ENCODE assay signal across 18 cellular contexts in genomic region chr6:69622924-69623323, GRCh38.
DNase-seq lines count a peak whose midpoint lies in the region; ATAC-seq, FAIRE-seq and TF ChIP-seq lines count a peak whose summit lies in the region.
"Had no signal": no experiment of that assay in that cellular context is flagged by ENCODE, and none has a peak within 500 bp of the region (broad histone marks: within the 10 kb centered on the region; RNA-seq: fewer than 3 reads in every experiment).

No MANE protein-coding gene starts in this region.

- intact Hi-C loops in OCI-LY7 (cut with micrococcal nuclease; ENCODE audit: unreplicated experiment) = no loop called here
- intact Hi-C loops in pancreas (cut with DNase I) = no loop called here

- no peak overlapping the region for H3K4me2 ChIP-seq in OCI-LY7 (ENCODE audit: low read length)

- no peak overlapping the region for H3K4me3 Mint-ChIP-seq in progenitor cell of endocrine pancreas (ENCODE audit: low read depth)
- H3K4me3 Mint-ChIP-seq: B cell; CD4-positive, alpha-beta memory T cell; IgD-negative memory B cell had no signal

- H3K4me1 ChIP-seq in OCI-LY7 (ENCODE audit: insufficient read depth, low read length, poor library complexity, severe bottlenecking) (no peaks in the 10 kb centered on the region), iPS DF 6.9 (ENCODE audit: control insufficient read depth, insufficient read depth, low read length) (0 out of 2 replicates have a peak, but pooled peaks cover 1% of the 10 kb centered on the region), pancreas (no peaks in the 10 kb centered on the region)

- CTCF ChIA-PET in OCI-LY7 (lab: Charles Lee; ENCODE audit: unreplicated experiment) = no interaction called here

- H3K9me3 Mint-ChIP-seq in progenitor cell of endocrine pancreas (ENCODE audit: low read depth) = no peaks in the 10 kb centered on the region

- H3K36me3 ChIP-seq in OCI-LY7 (ENCODE audit: insufficient read depth, low read length) = no peaks in the 10 kb centered on the region
- H3K36me3 ChIP-seq in iPS DF 6.9 (ENCODE audit: control insufficient read depth, insufficient read depth, low read length) = no peaks in the 10 kb centered on the region
- H3K36me3 ChIP-seq in pancreas = no peaks in the 10 kb centered on the region
- H3K36me3 ChIP-seq: MG63, SJCRH30 had no signal

- H3K27me3 Mint-ChIP-seq in progenitor cell of endocrine pancreas = no peaks in the 10 kb centered on the region
- H3K27me3 Mint-ChIP-seq: CD4-positive, alpha-beta memory T cell had no signal

- no peak for FAIRE-seq in pancreas (lab: Jason Lieb, UNC)
- FAIRE-seq: H54 had no signal

- POLR2A ChIA-PET in OCI-LY7 (lab: Charles Lee) = no interaction called here

- no peak overlapping the region for H2AFZ ChIP-seq in OCI-LY7 (ENCODE audit: low read length)

- no peaks in the 10 kb centered on the region for H3K79me2 ChIP-seq in OCI-LY7 (ENCODE audit: insufficient read depth, low read depth, low read length)

- H3K27me3 ChIP-seq in iPS DF 6.9 (ENCODE audit: control insufficient read depth, insufficient read depth, low read length) = no peaks in the 10 kb centered on the region
- H3K27me3 ChIP-seq in pancreas = no peaks in the 10 kb centered on the region
- H3K27me3 ChIP-seq: MG63, SJCRH30 had no signal

- ATAC-seq in pancreas = no peak
- ATAC-seq in HG03460 (IDR thresholded peaks at IDR 0.05; ENCODE audit: unreplicated experiment) = no peak
- ATAC-seq: PC-3 had no signal

- TF ChIP-seq CTCF in OCI-LY7 (conservative IDR thresholded peaks at IDR 0.05; ENCODE audit: low read length) = peak; percentile 30
- peak; percentile 33 for TF ChIP-seq CTCF in progenitor cell of endocrine pancreas (IDR thresholded peaks at IDR 0.05; ENCODE audit: unreplicated experiment)
- no peak for TF ChIP-seq CTCF in pancreas (IDR thresholded peaks at IDR 0.05)

- no peaks in the 10 kb centered on the region for H3K9me2 ChIP-seq in OCI-LY7 (ENCODE audit: insufficient read depth, low read length)

- H3K4me3 ChIP-seq in OCI-LY7 (ENCODE audit: low read depth, low read length, poor library complexity, severe bottlenecking) (no peak overlapping the region), iPS DF 6.9 (ENCODE audit: low read length) (no peak overlapping the region), pancreas (no peak overlapping the region)
- H3K4me3 ChIP-seq: MG63, SJCRH30 had no signal

- no TSS peak for BruUV-seq in OCI-LY7 (replicated peaks; lab: Mats Ljungman, UMichigan)

- H3K27ac ChIP-seq in OCI-LY7 (ENCODE audit: low read depth, low read length, poor library complexity, severe bottlenecking) = no peak overlapping the region
- no peak overlapping the region for H3K27ac ChIP-seq in iPS DF 6.9 (ENCODE audit: low read length)
- H3K27ac ChIP-seq in pancreas = no peak overlapping the region
- H3K27ac ChIP-seq: SJCRH30 had no signal

- H3K9me3 ChIP-seq in OCI-LY7 (ENCODE audit: low read length) (no peaks in the 10 kb centered on the region), iPS DF 6.9 (ENCODE audit: control insufficient read depth, insufficient read depth, low read length) (no peaks in the 10 kb centered on the region), pancreas (no peaks in the 10 kb centered on the region)
- H3K9me3 ChIP-seq: MG63, SJCRH30 had no signal

- peak overlapping the region; percentile 54 for H3K27ac Mint-ChIP-seq in progenitor cell of endocrine pancreas
- H3K27ac Mint-ChIP-seq: B cell; CD4-positive, alpha-beta memory T cell; IgD-negative memory B cell had no signal

- H3K4me1 Mint-ChIP-seq in progenitor cell of endocrine pancreas (ENCODE audit: low read depth) = peaks cover 7% of the 10 kb centered on the region
- H3K4me1 Mint-ChIP-seq: B cell; CD4-positive, alpha-beta memory T cell; IgD-negative memory B cell had no signal

- no CpG with 5 or more reads among the region's 2 CpGs for WGBS in iPS DF 6.9 (ENCODE audit: insufficient coverage, insufficient read length)
- 39 to 46% methylated on average over 2 of the region's 2 CpGs for WGBS in pancreas, 2 donors

- DNase-seq in NCI-H146 (lab: John Stamatoyannopoulos, UW) (peak; percentile 19), NCI-H146 treated with DMSO at 0.1 percent for 48 hours (lab: John Stamatoyannopoulos, UW; ENCODE audit: unreplicated experiment) (no peak), OCI-LY7 (ENCODE audit: low spot score) (no peak), iPS DF 6.9 (ENCODE audit: low read depth, low spot score) (peak; percentile 9), progenitor cell of endocrine pancreas (ENCODE audit: low spot score, unreplicated experiment) (no peak), pancreas (no peak)
- no peak for DNase-seq in stimulated activated naive CD4-positive, alpha-beta T cell (lab: John Stamatoyannopoulos, UW)
- DNase-seq: CD4-positive, alpha-beta memory T cell; Kasumi-1; MG63; NCI-H510A; NCI-H774; PC-3 had no signal

- H3K36me3 Mint-ChIP-seq in progenitor cell of endocrine pancreas (ENCODE audit: insufficient read depth) = no peaks in the 10 kb centered on the region
- H3K36me3 Mint-ChIP-seq: CD4-positive, alpha-beta memory T cell; IgD-negative memory B cell had no signal

- no peaks in the 10 kb centered on the region for H4K20me1 ChIP-seq in OCI-LY7 (ENCODE audit: insufficient read depth, low read length)

Comparison
In these comparisons a context has a peak if more than half of its experiments do, and no peak if none do; other contexts are left out.
1. DNase-seq: peak in NCI-H146 (single experiment) and iPS DF 6.9 (single experiment); none in NCI-H146 treated with DMSO at 0.1 percent for 48 hours (single experiment), OCI-LY7 (single experiment), progenitor cell of endocrine pancreas (single experiment), pancreas (0 of 6) and stimulated activated naive CD4-positive, alpha-beta T cell (0 of 6).
2. CTCF ChIP-seq: peak in OCI-LY7 (single experiment) and progenitor cell of endocrine pancreas (single experiment); none in pancreas (0 of 4).